Comparison of ENCODE assay signal across 13 cellular contexts in the genomic region with DNA sequence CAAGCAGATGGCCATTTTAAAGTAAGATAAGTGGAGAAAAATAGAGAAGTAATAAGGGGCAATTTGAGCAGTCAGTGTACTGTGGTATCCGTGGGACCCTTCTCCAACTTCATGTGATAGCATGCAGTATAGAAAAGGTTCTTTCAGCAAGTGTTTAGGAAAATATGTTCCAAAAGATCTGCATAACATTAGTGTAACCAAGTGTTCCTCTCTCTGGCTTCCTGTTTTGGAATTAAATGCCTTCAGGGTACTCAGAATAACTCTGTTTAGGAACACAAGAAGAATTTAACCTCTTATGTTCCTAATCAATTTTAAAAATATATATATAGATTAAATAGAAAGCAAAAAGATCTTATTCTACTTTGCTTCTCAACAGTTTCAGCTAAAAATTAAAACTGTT.
DNase-seq lines count a peak whose midpoint lies in the region; ATAC-seq and TF ChIP-seq lines count a peak whose summit lies in the region.
"Had no signal": no experiment of that assay in that cellular context is flagged by ENCODE, and none has a peak within 500 bp of the region (broad histone marks: within the 10 kb centered on the region; RNA-seq: fewer than 3 reads in every experiment).

No MANE protein-coding gene starts in this region.

- H3K4me2 ChIP-seq in parathyroid adenoma (ENCODE audit: low read length), result no peak overlapping the region

- H3K36me3 ChIP-seq in HUES48 (ENCODE audit: control insufficient read depth, insufficient read depth, low read length) (no peaks in the 10 kb centered on the region), parathyroid adenoma (ENCODE audit: control insufficient read depth, insufficient read depth, low read length) (no peaks in the 10 kb centered on the region), body of pancreas (replicated peaks in 1 of 2; ENCODE audit: insufficient read depth in 1 of 2, low read depth in 2 of 2) (no peaks in the 10 kb centered on the region)

- H3K27ac ChIP-seq in HUES48 (ENCODE audit: low read depth, low read length) (peak overlapping the region; percentile 62), parathyroid adenoma (peak overlapping the region; percentile 42), body of pancreas (no peak overlapping the region)

- H3K4me3 Mint-ChIP-seq in endothelial cell (ENCODE audit: unreplicated experiment), result no peak overlapping the region
- H3K4me3 Mint-ChIP-seq: B cell, naive B cell had no signal

- DNase-seq in RPMI7951 (ENCODE audit: low read depth) (peak; percentile 3), endothelial cell (ENCODE audit: low spot score) (no peak), body of pancreas (no peak), Kasumi-1 (lab: John Stamatoyannopoulos, UW) (no peak)
- no peak for DNase-seq in stimulated activated CD4-positive, alpha-beta T cell treated with anti-CD3 and anti-CD28 coated beads, Interleukin-12 subunit alpha, Interleukin-12 subunit beta, amount 100 ng/mL, for 4 hours
- DNase-seq: activated gamma-delta T cell treated with Interleukin-2 at 50 U/mL for 16 hours, GDM1, naive B cell, NCI-H146 had no signal

- WGBS in body of pancreas, 2 donors, result 50 to 69% methylated on average over 1 of the region's 1 CpG

- no peaks in the 10 kb centered on the region for H3K9me3 Mint-ChIP-seq in endothelial cell (ENCODE audit: unreplicated experiment)
- H3K9me3 Mint-ChIP-seq: naive B cell had no signal

- no peaks in the 10 kb centered on the region for H3K27me3 Mint-ChIP-seq in endothelial cell (ENCODE audit: unreplicated experiment)
- H3K27me3 Mint-ChIP-seq: B cell, naive B cell had no signal

- intact Hi-C loops in body of pancreas (cut with DNase I), result no loop called here

- peaks cover 28% of the 10 kb centered on the region for H3K4me1 ChIP-seq in HUES48 (ENCODE audit: control insufficient read depth, insufficient read depth, low read length)
- peaks cover 21% of the 10 kb centered on the region for H3K4me1 ChIP-seq in parathyroid adenoma
- no peaks in the 10 kb centered on the region for H3K4me1 ChIP-seq in body of pancreas

- no peaks in the 10 kb centered on the region for H3K36me3 Mint-ChIP-seq in endothelial cell (ENCODE audit: low read depth, unreplicated experiment)
- H3K36me3 Mint-ChIP-seq: naive B cell had no signal

- H2AFZ ChIP-seq in parathyroid adenoma, result peak overlapping the region; percentile 63

- H3K27me3 ChIP-seq in HUES48 (ENCODE audit: control insufficient read depth, insufficient read depth, low read length) (no peaks in the 10 kb centered on the region), parathyroid adenoma (ENCODE audit: control insufficient read depth, insufficient read depth, low read length) (no peaks in the 10 kb centered on the region), body of pancreas (no peaks in the 10 kb centered on the region)

- peaks cover 10% of the 10 kb centered on the region for H3K4me1 Mint-ChIP-seq in endothelial cell (ENCODE audit: unreplicated experiment)
- H3K4me1 Mint-ChIP-seq: B cell had no signal

- no peaks in the 10 kb centered on the region for H3K9me3 ChIP-seq in HUES48 (ENCODE audit: control insufficient read depth, insufficient read depth, low read length)
- H3K9me3 ChIP-seq in parathyroid adenoma (ENCODE audit: control insufficient read depth, low read length), result no peaks in the 10 kb centered on the region
- no peaks in the 10 kb centered on the region for H3K9me3 ChIP-seq in body of pancreas

- peak overlapping the region; percentile 81 for H3K27ac Mint-ChIP-seq in endothelial cell (ENCODE audit: unreplicated experiment)
- H3K27ac Mint-ChIP-seq: B cell, naive B cell had no signal

- TF ChIP-seq CTCF in endothelial cell (IDR thresholded peaks at IDR 0.05; ENCODE audit: unreplicated experiment), result no peak
- no peak for TF ChIP-seq CTCF in parathyroid adenoma (IDR thresholded peaks at IDR 0.05)
- TF ChIP-seq CTCF in body of pancreas (IDR thresholded peaks at IDR 0.05), result no peak

- TF ChIP-seq POLR2A in body of pancreas (IDR thresholded peaks at IDR 0.05), result no peak

- H3K79me2 ChIP-seq in parathyroid adenoma, result no peaks in the 10 kb centered on the region

- ATAC-seq in body of pancreas (no peak), GM19452 (IDR thresholded peaks at IDR 0.05; ENCODE audit: unreplicated experiment) (no peak)

- H3K4me3 ChIP-seq in HUES48 (ENCODE audit: low read depth, low read length), result no peak overlapping the region; the same call in 1 of the 2 replicates
- no peak overlapping the region for H3K4me3 ChIP-seq in parathyroid adenoma (ENCODE audit: low read depth, low read length)
- no peak overlapping the region for H3K4me3 ChIP-seq in body of pancreas

- H3K9ac ChIP-seq in HUES48 (ENCODE audit: low read depth, low read length), result no peak overlapping the region
- H3K9ac ChIP-seq in parathyroid adenoma, result no peak overlapping the region

Comparison
In these comparisons a context has a peak if more than half of its experiments do, and no peak if none do; other contexts are left out.
1. H3K27ac ChIP-seq: peak in HUES48 (single experiment) and parathyroid adenoma (single experiment); none in body of pancreas (0 of 4).